22 cellular contexts compared by ENCODE assay signal in genomic region chr2:239098288-239098970, GRCh38.
DNase-seq lines count a peak whose midpoint lies in the region; ATAC-seq, FAIRE-seq and TF ChIP-seq lines count a peak whose summit lies in the region.
"Had no signal": no experiment of that assay in that cellular context is flagged by ENCODE, and none has a peak within 500 bp of the region (broad histone marks: within the 10 kb centered on the region; RNA-seq: fewer than 3 reads in every experiment).

No MANE protein-coding gene starts in this region.

- TF ChIP-seq CTCF in HepG2 (CRISPR knock-in tag; IDR thresholded peaks at IDR 0.05): no peak
- no peak for TF ChIP-seq CTCF in CD4-positive, alpha-beta T cell (IDR thresholded peaks at IDR 0.05)

- peak overlapping the region; percentile 54 for H3K27ac ChIP-seq in cingulate gyrus (ENCODE audit: low read depth, low read length)
- H3K27ac ChIP-seq in HepG2 (ENCODE audit: extremely low read length, insufficient read depth, low read length): no peak overlapping the region
- H3K27ac ChIP-seq in temporal lobe (ENCODE audit: low read depth, low read length): peak overlapping the region; percentile 17
- no peak overlapping the region for H3K27ac ChIP-seq in CD4-positive, alpha-beta T cell (ENCODE audit: low read depth, low read length)
- H3K27ac ChIP-seq in effector memory CD4-positive, alpha-beta T cell (ENCODE audit: insufficient read depth, low read length, poor library complexity, severe bottlenecking): no peak overlapping the region
- H3K27ac ChIP-seq: BLaER1, SJSA1, suprapubic skin had no signal

- 81% methylated on average over 18 of the region's 20 CpGs for WGBS in HepG2 (ENCODE audit: low lambda C conversion rate)

- H3K36me3 Mint-ChIP-seq in CD4-positive, alpha-beta T cell (ENCODE audit: low read depth): peaks cover 54% of the 10 kb centered on the region

- no peak overlapping the region for H3K27ac Mint-ChIP-seq in CD4-positive, alpha-beta T cell
- H3K27ac Mint-ChIP-seq: activated naive CD4-positive, alpha-beta T cell treated with anti-CD3 and anti-CD28 coated beads, Interleukin-2, amount 10 ng/mL, durations not matched to agents 7 days and 5 days had no signal

- no peaks in the 10 kb centered on the region for H3K27me3 ChIP-seq in HepG2 (ENCODE audit: control insufficient read depth in 1 of 2, insufficient read depth in 2 of 2, low read length in 2 of 2)
- no peaks in the 10 kb centered on the region for H3K27me3 ChIP-seq in CD4-positive, alpha-beta T cell (ENCODE audit: control insufficient read depth, insufficient read depth, low read length)
- H3K27me3 ChIP-seq in effector memory CD4-positive, alpha-beta T cell (replicated peaks; ENCODE audit: control insufficient read depth, insufficient read depth, low read length, poor library complexity, severe bottlenecking): no peaks in the 10 kb centered on the region
- H3K27me3 ChIP-seq: BLaER1, SJSA1, suprapubic skin had no signal

- intact Hi-C loops in HepG2 (cut with micrococcal nuclease; ENCODE audit: unreplicated experiment): no loop called here
- intact Hi-C loops in CD4-positive, alpha-beta T cell (cut with DNase I, micrococcal nuclease): no loop called here

- in situ Hi-C loops in HepG2 (cut with HindIII; ENCODE audit: extremely low pct_ligation_motif_present, low pct_unique_long_range_greater_than_20kb): no loop called here

- H3K9me3 ChIP-seq in HepG2 (ENCODE audit: low read length): no peaks in the 10 kb centered on the region
- H3K9me3 ChIP-seq in CD4-positive, alpha-beta T cell (ENCODE audit: control insufficient read depth, low read length): no peaks in the 10 kb centered on the region
- no peaks in the 10 kb centered on the region for H3K9me3 ChIP-seq in effector memory CD4-positive, alpha-beta T cell (ENCODE audit: control insufficient read depth, low read length)
- H3K9me3 ChIP-seq: BLaER1, HAP-1, SJSA1, suprapubic skin had no signal

- peak; percentile 6 for DNase-seq in LoVo (ENCODE audit: low spot score)
- no peak for DNase-seq in HepG2 (ENCODE audit: low spot score)
- DNase-seq in CD4-positive, alpha-beta T cell: no peak
- DNase-seq in islet precursor cell: no peak
- no peak for DNase-seq in effector memory CD4-positive, alpha-beta T cell
- DNase-seq: activated CD4-positive, alpha-beta T cell treated with anti-CD3 and anti-CD28 coated beads for 4 hours; activated naive CD4-positive, alpha-beta T cell treated with anti-CD3 and anti-CD28 coated beads, Interleukin-2, amount 10 ng/mL, durations not matched to agents 7 days and 5 days; DMS 273 treated with DMSO at 0.1 percent for 48 hours; KG1; left cardiac atrium; midbrain; NCI-H1105; occipital lobe; stimulated activated CD4-positive, alpha-beta T cell treated with anti-CD3 and anti-CD28 coated beads, Interleukin-4, amount 100 ng/mL, for 1 hour had no signal

- no peaks in the 10 kb centered on the region for H4K20me1 ChIP-seq in HepG2 (ENCODE audit: insufficient read depth, low read length)
- H4K20me1 ChIP-seq: BLaER1 had no signal

- H3K4me3 Mint-ChIP-seq in CD4-positive, alpha-beta T cell: no peak overlapping the region
- H3K4me3 Mint-ChIP-seq: activated naive CD4-positive, alpha-beta T cell treated with anti-CD3 and anti-CD28 coated beads, Interleukin-2, amount 10 ng/mL, durations not matched to agents 7 days and 5 days; brain had no signal

- H2AFZ ChIP-seq in HepG2 (ENCODE audit: low read length): no peak overlapping the region

- FAIRE-seq in HepG2 (lab: Jason Lieb, UNC): no peak

- no peak overlapping the region for H3K4me2 ChIP-seq in HepG2 (ENCODE audit: low read depth, low read length)
- H3K4me2 ChIP-seq: BLaER1 had no signal

- no peak for TF ChIP-seq POLR2A in HepG2 (IDR thresholded peaks at IDR 0.05; ENCODE audit: insufficient read depth in 1 of 2, low read depth in 2 of 2, low read length in 2 of 2)

- CTCF ChIA-PET in HepG2 (lab: Yijun Ruan, JAX; ENCODE audit: low intra/inter-chr PET ratio, low total read pairs): no interaction called here
- CTCF ChIA-PET in CD4-positive, alpha-beta T cell (lab: Charles Lee): no interaction called here

- TF ChIP-seq EP300 in HepG2 (IDR thresholded peaks at IDR 0.05; ENCODE audit: low read depth in 2 of 2, low read length in 2 of 2) (no peak), HepG2 (CRISPR knock-in tag; IDR thresholded peaks at IDR 0.05; ENCODE audit: borderline replicate concordance) (no peak)

- H3K27me3 Mint-ChIP-seq in CD4-positive, alpha-beta T cell: no peaks in the 10 kb centered on the region
- H3K27me3 Mint-ChIP-seq: activated naive CD4-positive, alpha-beta T cell treated with anti-CD3 and anti-CD28 coated beads, Interleukin-2, amount 10 ng/mL, durations not matched to agents 7 days and 5 days had no signal

- H3K36me3 ChIP-seq in HepG2 (replicated peaks in 1 of 2; ENCODE audit: control insufficient read depth in 1 of 2, insufficient read depth in 2 of 2, low read length in 2 of 2): peaks cover 16 to 24% of the 10 kb centered on the region in 2 experiments; a peak in 4 of 5 replicates
- H3K36me3 ChIP-seq in effector memory CD4-positive, alpha-beta T cell (ENCODE audit: control insufficient read depth, insufficient read depth, low read length): peaks cover 56% of the 10 kb centered on the region
- H3K36me3 ChIP-seq: HAP-1 had no signal

- no peak for TF ChIP-seq RAD21 in HepG2 (CRISPR knock-in tag; IDR thresholded peaks at IDR 0.05)

- POLR2A ChIA-PET in HepG2 (lab: Yijun Ruan, JAX): no interaction called here
- POLR2A ChIA-PET in CD4-positive, alpha-beta T cell (lab: Charles Lee): no interaction called here

- H3K9me3 Mint-ChIP-seq in CD4-positive, alpha-beta T cell: no peaks in the 10 kb centered on the region
- H3K9me3 Mint-ChIP-seq: activated naive CD4-positive, alpha-beta T cell treated with anti-CD3 and anti-CD28 coated beads, Interleukin-2, amount 10 ng/mL, durations not matched to agents 7 days and 5 days; brain had no signal

- no TSS peak for BruUV-seq in HepG2 (replicated peaks; lab: Mats Ljungman, UMichigan)

- no peaks in the 10 kb centered on the region for H3K4me1 ChIP-seq in HepG2 (ENCODE audit: insufficient read depth, low read length)
- no peaks in the 10 kb centered on the region for H3K4me1 ChIP-seq in effector memory CD4-positive, alpha-beta T cell (ENCODE audit: control insufficient read depth, insufficient read depth, low read length, poor library complexity, severe bottlenecking)
- H3K4me1 ChIP-seq: SJSA1, suprapubic skin had no signal

- H3K4me1 Mint-ChIP-seq in CD4-positive, alpha-beta T cell (ENCODE audit: low read depth): no peaks in the 10 kb centered on the region
- H3K4me1 Mint-ChIP-seq: activated naive CD4-positive, alpha-beta T cell treated with anti-CD3 and anti-CD28 coated beads, Interleukin-2, amount 10 ng/mL, durations not matched to agents 7 days and 5 days had no signal

- no peak for ATAC-seq in HepG2
- no peak for ATAC-seq in CD4-positive, alpha-beta T cell (ENCODE audit: poor library complexity)
- no peak for ATAC-seq in HG02981 (IDR thresholded peaks at IDR 0.05; ENCODE audit: unreplicated experiment)
- ATAC-seq: left cardiac atrium had no signal

- no peak overlapping the region for H3K4me3 ChIP-seq in HepG2 (replicated peaks in 1 of 3; ENCODE audit: insufficient read depth in 1 of 3, low read depth in 2 of 3, low read length in 3 of 3)
- H3K4me3 ChIP-seq in effector memory CD4-positive, alpha-beta T cell (ENCODE audit: insufficient read depth, low read depth, low read length, poor library complexity, severe bottlenecking): no peak overlapping the region
- H3K4me3 ChIP-seq: BLaER1, HAP-1, SJSA1, suprapubic skin had no signal

- no peak overlapping the region for H3K9ac ChIP-seq in HepG2 (ENCODE audit: insufficient read depth, low read depth, low read length)
- H3K9ac ChIP-seq: BLaER1 had no signal

- H3K79me2 ChIP-seq in HepG2 (ENCODE audit: insufficient read depth, low read length): no peaks in the 10 kb centered on the region

TF ChIP-seq in HepG2, 621 proteins besides CTCF, POLR2A, EP300 and RAD21:
- TF ChIP-seq AGO2 (optimal IDR thresholded peaks at IDR 0.05; ENCODE audit: low read depth, low read length): peak; percentile 49
- TF ChIP-seq DMAP1 (CRISPR knock-in tag; IDR thresholded peaks at IDR 0.05): no peak

Comparison
In these comparisons a context has a peak if more than half of its experiments do, and no peak if none do; other contexts are left out.
1. H3K27ac ChIP-seq: peak in cingulate gyrus (single experiment) and temporal lobe (single experiment); none in HepG2 (single experiment), CD4-positive, alpha-beta T cell (single experiment) and effector memory CD4-positive, alpha-beta T cell (single experiment).